12 cellular contexts compared by ENCODE assay signal in the genomic region with DNA sequence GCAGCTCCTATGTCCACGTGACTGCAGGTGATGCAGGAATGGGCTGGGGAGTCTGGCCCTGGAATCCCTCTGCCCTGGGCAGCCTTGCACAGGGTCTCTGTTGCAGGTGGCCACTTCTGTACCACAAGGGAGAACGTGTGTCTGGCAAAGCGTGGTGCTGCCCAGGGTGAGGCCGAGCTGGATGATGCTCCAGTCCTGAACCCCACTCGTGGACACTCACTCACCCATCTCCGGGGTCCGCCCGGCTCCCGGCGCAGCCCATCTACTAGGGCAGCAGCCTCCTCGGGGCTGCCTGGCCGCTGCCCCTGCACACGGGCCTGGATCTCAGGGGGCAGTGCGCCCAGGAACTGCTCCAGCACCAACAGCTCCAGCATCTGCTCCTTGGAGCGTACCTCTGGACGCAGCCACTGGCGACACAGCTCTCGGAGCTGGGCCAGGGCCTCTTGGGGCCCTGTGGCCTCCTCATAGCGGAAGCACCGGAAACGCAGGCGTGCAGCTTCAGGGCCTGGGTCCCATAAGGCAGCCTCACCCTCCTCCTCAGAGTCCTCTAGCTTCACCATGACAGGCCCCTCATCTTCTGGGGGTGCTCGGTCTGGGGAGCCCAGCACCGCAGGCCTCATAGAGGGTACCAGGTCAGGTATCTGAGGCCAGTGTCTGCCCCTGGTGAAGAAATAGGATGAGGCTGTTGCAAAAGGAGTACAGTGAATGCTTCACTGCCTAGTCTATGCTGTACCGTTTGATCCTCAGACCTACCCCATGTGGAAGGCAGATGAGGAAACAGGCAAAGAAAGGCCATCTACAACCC. TPM values are rescaled to one million over a fixed set of nuclear protein-coding genes. Genes with fewer than 3 reads are reported as not detected.
DNase-seq lines count a peak whose midpoint lies in the region; ATAC-seq and TF ChIP-seq lines count a peak whose summit lies in the region.
"Had no signal": no experiment of that assay in that cellular context is flagged by ENCODE, and none has a peak within 500 bp of the region (broad histone marks: within the 10 kb centered on the region; RNA-seq: fewer than 3 reads in every experiment).

No MANE protein-coding gene starts in this region.

- H3K9me3 Mint-ChIP-seq in type B pancreatic cell, result no peaks in the 10 kb centered on the region

- no peaks in the 10 kb centered on the region for H3K27me3 Mint-ChIP-seq in type B pancreatic cell

- no peaks in the 10 kb centered on the region for H3K36me3 Mint-ChIP-seq in type B pancreatic cell

- peaks cover 23% of the 10 kb centered on the region for H3K4me1 Mint-ChIP-seq in type B pancreatic cell (ENCODE audit: unreplicated experiment)

- ATAC-seq in left lobe of liver, result no peak
- ATAC-seq: psoas muscle, SK-N-SH treated with all-trans-retinoic acid at 6 μM for 48 hours had no signal

- H3K27ac Mint-ChIP-seq in type B pancreatic cell, result no peak overlapping the region

- peak; percentile 59 for DNase-seq in activated effector memory CD4-positive, alpha-beta T cell treated with anti-CD3 and anti-CD28 coated beads, Interleukin-2, amount 50 U/mL, for 16 hours
- no peak for DNase-seq in activated effector memory CD4-positive, alpha-beta T cell treated with Interleukin-2 at 50 U/mL for 16 hours
- DNase-seq in activated CD8-positive, alpha-beta memory T cell treated with anti-CD3 and anti-CD28 coated beads, Interleukin-2, amount 50 U/mL, for 4 hours, result peak; percentile 18
- DNase-seq in left lobe of liver (ENCODE audit: low spot score) (peak; percentile 49), type B pancreatic cell (ENCODE audit: extremely low spot score, unreplicated experiment) (no peak), 8988T (no peak), T-helper 1 cell (no peak)
- no peak for DNase-seq in NK-92 treated with Interleukin-12 subunit alpha and Interleukin-12 subunit beta, amount 100 ng/mL, for 24 hours (lab: John Stamatoyannopoulos, UW)
- DNase-seq: NCI-H187, NCI-H510A treated with DMSO at 0.1 percent for 48 hours had no signal

- peak overlapping the region; percentile 100 for H3K4me3 Mint-ChIP-seq in type B pancreatic cell

- TF ChIP-seq CTCF in type B pancreatic cell (conservative IDR thresholded peaks at IDR 0.05), result no peak

RNA-seq across cellular contexts. Expression of a gene that starts 2.2 kb away (rescaled TPM):
- 15.2 TPM for total RNA-seq in left lobe of liver
- total RNA-seq in type B pancreatic cell (ENCODE audit: low replicate concordance), result 22.9 and 30.0 TPM in 2 replicates

RNA-seq across cellular contexts. Expression of a gene that starts 12.6 kb away (rescaled TPM):
- total RNA-seq in left lobe of liver (20.5 TPM), type B pancreatic cell (ENCODE audit: low replicate concordance) (78.0 and 81.9 TPM in 2 replicates)

RNA-seq across cellular contexts. Expression of a gene that starts 16.1 kb away (rescaled TPM):
- 73.4 TPM for total RNA-seq in left lobe of liver
- total RNA-seq in type B pancreatic cell (ENCODE audit: low replicate concordance), result 86.5 and 97.7 TPM in 2 replicates

RNA-seq across cellular contexts. Expression of a gene that starts 27.1 kb away (rescaled TPM):
- total RNA-seq in left lobe of liver (84.0 TPM), type B pancreatic cell (ENCODE audit: low replicate concordance) (401 and 679 TPM in 2 replicates)

RNA-seq across cellular contexts. Expression of a gene that starts 51.4 kb away (rescaled TPM):
- 5.0 TPM for total RNA-seq in left lobe of liver
- total RNA-seq in type B pancreatic cell (ENCODE audit: low replicate concordance), result 18.6 and 20.2 TPM in 2 replicates

Comparison
In these comparisons a context has a peak if more than half of its experiments do, and no peak if none do; other contexts are left out.
1. DNase-seq: peak in activated effector memory CD4-positive, alpha-beta T cell treated with anti-CD3 and anti-CD28 coated beads, Interleukin-2, amount 50 U/mL, for 16 hours (single experiment), activated CD8-positive, alpha-beta memory T cell treated with anti-CD3 and anti-CD28 coated beads, Interleukin-2, amount 50 U/mL, for 4 hours (single experiment) and left lobe of liver (single experiment); none in activated effector memory CD4-positive, alpha-beta T cell treated with Interleukin-2 at 50 U/mL for 16 hours (single experiment), type B pancreatic cell (single experiment), NK-92 treated with Interleukin-12 subunit alpha and Interleukin-12 subunit beta, amount 100 ng/mL, for 24 hours (single experiment), 8988T (single experiment) and T-helper 1 cell (0 of 5).